Comparison of ENCODE assay signal across 12 cellular contexts in genomic region chr2:127220807-127221527, GRCh38. TPM values are rescaled to one million over a fixed set of nuclear protein-coding genes. Genes with fewer than 3 reads are reported as not detected.
DNase-seq lines count a peak whose midpoint lies in the region; ATAC-seq and TF ChIP-seq lines count a peak whose summit lies in the region.
"Had no signal": no experiment of that assay in that cellular context is flagged by ENCODE, and none has a peak within 500 bp of the region (broad histone marks: within the 10 kb centered on the region; RNA-seq: fewer than 3 reads in every experiment).

No MANE protein-coding gene starts in this region.

- H3K4me3 ChIP-seq in WERI-Rb-1 (ENCODE audit: low read depth, low read length) (peak overlapping the region; percentile 68), iPS-11a (ENCODE audit: low read depth, low read length) (peak overlapping the region; percentile 74), skeletal muscle tissue (ENCODE audit: low read length in 3 of 3) (peak overlapping the region; percentile 51 to 68 (median 52))

- H3K9me3 ChIP-seq in WERI-Rb-1 (ENCODE audit: severe bottlenecking): no peaks in the 10 kb centered on the region
- H3K9me3 ChIP-seq in skeletal muscle tissue (ENCODE audit: control insufficient read depth in 3 of 3, low read length in 3 of 3): peaks cover 0 to 3% (median 0%) of the 10 kb centered on the region in 3 donors

- no peaks in the 10 kb centered on the region for H3K36me3 Mint-ChIP-seq in activated T-cell treated with anti-CD3 and anti-CD28 coated beads, Interleukin-2, amount 50 U/mL, for 4 hours (ENCODE audit: insufficient read depth)

- H3K4me1 Mint-ChIP-seq in activated T-cell treated with anti-CD3 and anti-CD28 coated beads, Interleukin-2, amount 50 U/mL, for 4 hours (ENCODE audit: low read depth): peaks cover 19% of the 10 kb centered on the region

- H3K27me3 ChIP-seq in WERI-Rb-1 (ENCODE audit: insufficient read depth, low read depth, severe bottlenecking) (no peaks in the 10 kb centered on the region), skeletal muscle tissue (ENCODE audit: control insufficient read depth in 3 of 3, insufficient read depth in 3 of 3, low read length in 3 of 3) (peaks cover 18 to 43% (median 34%) of the 10 kb centered on the region in 3 donors)

- peaks cover 67% of the 10 kb centered on the region for H3K27me3 Mint-ChIP-seq in activated T-cell treated with anti-CD3 and anti-CD28 coated beads, Interleukin-2, amount 50 U/mL, for 4 hours (ENCODE audit: low read depth)

- peak overlapping the region; percentile 78 for H3K4me3 Mint-ChIP-seq in activated T-cell treated with anti-CD3 and anti-CD28 coated beads, Interleukin-2, amount 50 U/mL, for 4 hours

- H3K36me3 ChIP-seq in WERI-Rb-1 (no peaks in the 10 kb centered on the region), skeletal muscle tissue (ENCODE audit: control insufficient read depth in 3 of 3, insufficient read depth in 3 of 3, low read length in 3 of 3) (no peaks in the 10 kb centered on the region)

- no peak overlapping the region for H3K9ac ChIP-seq in skeletal muscle tissue (ENCODE audit: low read depth in 1 of 3, low read length in 3 of 3)

- H3K27ac ChIP-seq in WERI-Rb-1: no peak overlapping the region
- no peak overlapping the region for H3K27ac ChIP-seq in skeletal muscle tissue (ENCODE audit: low read depth, low read length)
- H3K27ac ChIP-seq: C4-2B, VCaP had no signal

- DNase-seq in activated T-cell treated with anti-CD3 and anti-CD28 coated beads, Interleukin-2, amount 50 U/mL, for 4 hours: no peak
- DNase-seq in activated T-cell treated with anti-CD3 and anti-CD28 coated beads for 4 hours (no peak), WERI-Rb-1 (no peak)
- DNase-seq: effector CD4-positive, alpha-beta T cell; NCI-H510A had no signal

- H3K4me1 ChIP-seq in skeletal muscle tissue (ENCODE audit: control insufficient read depth in 3 of 3, insufficient read depth in 3 of 3, low read length in 3 of 3): peaks cover 8 to 19% (median 13%) of the 10 kb centered on the region in 3 donors

- TF ChIP-seq CTCF in WERI-Rb-1 (IDR thresholded peaks at IDR 0.05; ENCODE audit: low read depth, low read length): no peak

- H3K9me3 Mint-ChIP-seq in activated T-cell treated with anti-CD3 and anti-CD28 coated beads, Interleukin-2, amount 50 U/mL, for 4 hours: peaks cover 7% of the 10 kb centered on the region

- ATAC-seq in activated T-cell treated with anti-CD3 and anti-CD28 coated beads, Interleukin-2, amount 50 U/mL, for 4 hours: no peak
- ATAC-seq in HG03196 (IDR thresholded peaks at IDR 0.05; ENCODE audit: unreplicated experiment) (no peak), HG03432 (IDR thresholded peaks at IDR 0.05; ENCODE audit: unreplicated experiment) (no peak), GM21619 (IDR thresholded peaks at IDR 0.05; ENCODE audit: unreplicated experiment) (no peak)

RNA-seq across cellular contexts. Expression of gene CYP27C1, which starts 0.9 kb away (rescaled TPM):
- not detected for total RNA-seq in activated T-cell treated with anti-CD3 and anti-CD28 coated beads, Interleukin-2, amount 50 U/mL, for 4 hours
- 2.6 TPM for total RNA-seq in skeletal muscle tissue
